Comparison of ENCODE assay signal across 18 cellular contexts in genomic region chr9:75170898-75171360, GRCh38.
DNase-seq lines count a peak whose midpoint lies in the region; ATAC-seq and TF ChIP-seq lines count a peak whose summit lies in the region.
"Had no signal": no experiment of that assay in that cellular context is flagged by ENCODE, and none has a peak within 500 bp of the region (broad histone marks: within the 10 kb centered on the region; RNA-seq: fewer than 3 reads in every experiment).

No MANE protein-coding gene starts in this region.

- H3K4me3 ChIP-seq in PC-9 (no peak overlapping the region), mammary epithelial cell (replicated peaks in 1 of 3; ENCODE audit: insufficient read depth in 1 of 3, low read depth in 2 of 3, low read length in 3 of 3) (no peak overlapping the region)
- H3K4me3 ChIP-seq: A549, right atrium auricular region had no signal

- H3K9me3 Mint-ChIP-seq in activated CD8-positive, alpha-beta T cell treated with anti-CD3 and anti-CD28 coated beads, Interleukin-2, amount 10 ng/mL, durations not matched to agents 7 days and 5 days (ENCODE audit: insufficient read depth): peaks cover 13% of the 10 kb centered on the region
- H3K9me3 Mint-ChIP-seq in activated CD8-positive, alpha-beta T cell treated with anti-CD3 and anti-CD28 coated beads for 36 hours: peaks cover 9% of the 10 kb centered on the region
- peaks cover 0 to 5% of the 10 kb centered on the region in 2 donors for H3K9me3 Mint-ChIP-seq in natural killer cell

- peak overlapping the region; percentile 71 for H3K27ac Mint-ChIP-seq in activated CD8-positive, alpha-beta T cell treated with anti-CD3 and anti-CD28 coated beads, Interleukin-2, amount 10 ng/mL, durations not matched to agents 7 days and 5 days
- no peak overlapping the region for H3K27ac Mint-ChIP-seq in activated CD8-positive, alpha-beta T cell treated with anti-CD3 and anti-CD28 coated beads for 36 hours
- peak overlapping the region; percentile 61 to 64 for H3K27ac Mint-ChIP-seq in natural killer cell
- H3K27ac Mint-ChIP-seq: CD8-positive, alpha-beta T cell; dendritic cell treated with granulocyte-macrophage colony-stimulating factor and Interleukin-4, amounts not matched to agents 40 ng/mL and 50 ng/mL, for 4 days; memory B cell had no signal

- H4K20me1 ChIP-seq in PC-9 (ENCODE audit: insufficient read depth): no peaks in the 10 kb centered on the region
- no peaks in the 10 kb centered on the region for H4K20me1 ChIP-seq in mammary epithelial cell (ENCODE audit: insufficient read depth, low read length)

- H2AFZ ChIP-seq in PC-9 (no peak overlapping the region), mammary epithelial cell (ENCODE audit: low read depth, low read length) (no peak overlapping the region)

- CTCF ChIA-PET in activated CD8-positive, alpha-beta T cell treated with anti-CD3 and anti-CD28 coated beads, Interleukin-2, amount 10 ng/mL, durations not matched to agents 7 days and 5 days (lab: Charles Lee): interaction anchor here (0.6 to 10.5 kb wide), 2 partner anchors 10 to 14 kb away, joined by 3 to 77 read pairs; no protein-coding TSS in a partner anchor
- CTCF ChIA-PET in activated CD8-positive, alpha-beta T cell treated with anti-CD3 and anti-CD28 coated beads for 36 hours (lab: Charles Lee): interaction anchor here (1.0 to 4.8 kb wide), 4 partner anchors 10 to 30 kb away, joined by 3 to 31 read pairs (median 4); no protein-coding TSS in a partner anchor
- CTCF ChIA-PET in PC-9 (lab: Charles Lee) (interaction anchor here (0.6 kb wide), 1 partner anchor 800 kb away, joined by 3 read pairs; no protein-coding TSS in a partner anchor), mammary epithelial cell (lab: Charles Lee; ENCODE audit: low non-redundant PET) (no interaction called here)

- in situ Hi-C loops in mammary epithelial cell (cut with MboI; ENCODE audit: low sequenced_read_pairs in 2 of 2): no loop called here

- H3K27me3 Mint-ChIP-seq in activated CD8-positive, alpha-beta T cell treated with anti-CD3 and anti-CD28 coated beads, Interleukin-2, amount 10 ng/mL, durations not matched to agents 7 days and 5 days (ENCODE audit: low read depth): no peaks in the 10 kb centered on the region
- H3K27me3 Mint-ChIP-seq in activated CD8-positive, alpha-beta T cell treated with anti-CD3 and anti-CD28 coated beads for 36 hours: no peaks in the 10 kb centered on the region
- no peaks in the 10 kb centered on the region for H3K27me3 Mint-ChIP-seq in natural killer cell (ENCODE audit: low read depth in 2 of 2)
- H3K27me3 Mint-ChIP-seq: dendritic cell treated with granulocyte-macrophage colony-stimulating factor and Interleukin-4, amounts not matched to agents 40 ng/mL and 50 ng/mL, for 4 days; memory B cell had no signal

- no peaks in the 10 kb centered on the region for H3K27me3 ChIP-seq in PC-9 (ENCODE audit: insufficient read depth, low read depth)
- no peaks in the 10 kb centered on the region for H3K27me3 ChIP-seq in mammary epithelial cell (ENCODE audit: insufficient read depth, low read length)
- H3K27me3 ChIP-seq: right atrium auricular region had no signal

- H3K36me3 ChIP-seq in PC-9 (ENCODE audit: low read depth) (no peaks in the 10 kb centered on the region), mammary epithelial cell (ENCODE audit: insufficient read depth, low read length) (no peaks in the 10 kb centered on the region)

- H3K4me2 ChIP-seq in PC-9 (no peak overlapping the region), mammary epithelial cell (ENCODE audit: insufficient read depth, low read depth, low read length) (no peak overlapping the region)
- H3K4me2 ChIP-seq: A549 had no signal

- no peaks in the 10 kb centered on the region for H3K79me2 ChIP-seq in PC-9 (ENCODE audit: low read depth)
- no peaks in the 10 kb centered on the region for H3K79me2 ChIP-seq in mammary epithelial cell (ENCODE audit: insufficient read depth, low read length)

- H3K4me1 Mint-ChIP-seq in activated CD8-positive, alpha-beta T cell treated with anti-CD3 and anti-CD28 coated beads, Interleukin-2, amount 10 ng/mL, durations not matched to agents 7 days and 5 days (ENCODE audit: low read depth): peaks cover 59% of the 10 kb centered on the region
- H3K4me1 Mint-ChIP-seq in activated CD8-positive, alpha-beta T cell treated with anti-CD3 and anti-CD28 coated beads for 36 hours (ENCODE audit: low read depth): peaks cover 13% of the 10 kb centered on the region
- H3K4me1 Mint-ChIP-seq in natural killer cell: peaks cover 37 to 66% of the 10 kb centered on the region in 2 donors
- H3K4me1 Mint-ChIP-seq: memory B cell had no signal

- H3K27ac ChIP-seq in PC-9: no peak overlapping the region; the same call in 1 of the 2 replicates
- no peak overlapping the region for H3K27ac ChIP-seq in mammary epithelial cell (ENCODE audit: insufficient read depth, low read depth, low read length)
- H3K27ac ChIP-seq: A549, right atrium auricular region had no signal

- dilution Hi-C loops in mammary epithelial cell (cut with HindIII; ENCODE audit: low sequenced_read_pairs): no loop called here

- peaks cover 65% of the 10 kb centered on the region for H3K36me3 Mint-ChIP-seq in activated CD8-positive, alpha-beta T cell treated with anti-CD3 and anti-CD28 coated beads, Interleukin-2, amount 10 ng/mL, durations not matched to agents 7 days and 5 days (ENCODE audit: low read depth)
- peaks cover 33% of the 10 kb centered on the region for H3K36me3 Mint-ChIP-seq in activated CD8-positive, alpha-beta T cell treated with anti-CD3 and anti-CD28 coated beads for 36 hours (ENCODE audit: low read depth)
- H3K36me3 Mint-ChIP-seq in natural killer cell: peaks cover 34% of the 10 kb centered on the region

- 42% methylated on average over 1 of the region's 2 CpGs for WGBS in mammary epithelial cell (ENCODE audit: low coverage, missing lambda C conversion rate)

- DNase-seq in activated CD8-positive, alpha-beta T cell treated with anti-CD3 and anti-CD28 coated beads, Interleukin-2, amount 10 ng/mL, durations not matched to agents 7 days and 5 days: no peak
- DNase-seq in activated CD8-positive, alpha-beta T cell treated with anti-CD3 and anti-CD28 coated beads for 36 hours: no peak
- DNase-seq in PC-9 (peak; percentile 21 to 52), mammary epithelial cell (peak; percentile 72), natural killer cell (no peak), mucosa of gallbladder (ENCODE audit: low spot score) (no peak)
- DNase-seq in stimulated activated CD4-positive, alpha-beta T cell treated with anti-CD3 and anti-CD28 coated beads, Interleukin-4, amount 100 ng/mL, for 24 hours: no peak
- DNase-seq: activated CD4-positive, alpha-beta T cell treated with anti-CD3 and anti-CD28 coated beads, Interleukin-2, amount 50 U/mL, for 1 hour; anterior cingulate cortex; CD8-positive, alpha-beta T cell; KG1; NCI-H1436; SHP77 treated with DMSO at 0.1 percent for 48 hours had no signal

- POLR2A ChIA-PET in activated CD8-positive, alpha-beta T cell treated with anti-CD3 and anti-CD28 coated beads, Interleukin-2, amount 10 ng/mL, durations not matched to agents 7 days and 5 days (lab: Charles Lee): interaction anchor here (1.2 to 1.5 kb wide), 2 partner anchors 19 to 81 kb away, joined by 3 read pairs; no protein-coding TSS in a partner anchor
- POLR2A ChIA-PET in activated CD8-positive, alpha-beta T cell treated with anti-CD3 and anti-CD28 coated beads for 36 hours (lab: Charles Lee): no interaction called here
- POLR2A ChIA-PET in PC-9 (lab: Charles Lee; ENCODE audit: unreplicated experiment): interaction anchor here (1.6 kb wide), 1 partner anchor 79 kb away, joined by 13 read pairs; no protein-coding TSS in a partner anchor

- H3K9ac ChIP-seq in mammary epithelial cell (ENCODE audit: insufficient read depth, low read length): no peak overlapping the region

- H3K9me3 ChIP-seq in PC-9 (ENCODE audit: insufficient read depth, low read depth) (peaks cover 7% of the 10 kb centered on the region), mammary epithelial cell (replicated peaks; ENCODE audit: insufficient read depth, low read length) (no peaks in the 10 kb centered on the region)

- intact Hi-C loops in activated CD8-positive, alpha-beta T cell treated with anti-CD3 and anti-CD28 coated beads for 36 hours (cut with micrococcal nuclease): no loop called here
- intact Hi-C loops in PC-9 (cut with micrococcal nuclease; ENCODE audit: unreplicated experiment) (loop anchor here (5.0 kb wide), 1 partner anchor 144 kb away; the partner anchor contains the start of gene CARNMT1), mammary epithelial cell (cut with micrococcal nuclease) (no loop called here), natural killer cell (cut with micrococcal nuclease) (no loop called here)

- H3K9me2 ChIP-seq in PC-9 (ENCODE audit: insufficient read depth): no peaks in the 10 kb centered on the region

- no TSS peak for BruUV-seq in PC-9 (replicated peaks; lab: Mats Ljungman, UMichigan)
- no TSS peak for BruUV-seq in mammary epithelial cell (replicated peaks; lab: Mats Ljungman, UMichigan)

- H3K4me3 Mint-ChIP-seq in activated CD8-positive, alpha-beta T cell treated with anti-CD3 and anti-CD28 coated beads, Interleukin-2, amount 10 ng/mL, durations not matched to agents 7 days and 5 days: no peak overlapping the region
- no peak overlapping the region for H3K4me3 Mint-ChIP-seq in activated CD8-positive, alpha-beta T cell treated with anti-CD3 and anti-CD28 coated beads for 36 hours
- no peak overlapping the region for H3K4me3 Mint-ChIP-seq in natural killer cell
- H3K4me3 Mint-ChIP-seq: CD8-positive, alpha-beta T cell; dendritic cell treated with granulocyte-macrophage colony-stimulating factor and Interleukin-4, amounts not matched to agents 40 ng/mL and 50 ng/mL, for 4 days; memory B cell had no signal

- TF ChIP-seq CTCF in activated CD8-positive, alpha-beta T cell treated with anti-CD3 and anti-CD28 coated beads for 36 hours (IDR thresholded peaks at IDR 0.05): no peak
- no peak for TF ChIP-seq CTCF in PC-9 (conservative IDR thresholded peaks at IDR 0.05)
- no peak for TF ChIP-seq CTCF in mammary epithelial cell (conservative IDR thresholded peaks at IDR 0.05 in 1 of 2, IDR thresholded peaks at IDR 0.05 in 1 of 2; ENCODE audit: extremely low read depth in 1 of 2, insufficient read depth in 1 of 2, low read depth in 1 of 2, low read length in 2 of 2)
- TF ChIP-seq CTCF in natural killer cell (IDR thresholded peaks at IDR 0.05): no peak

- H3K4me1 ChIP-seq in PC-9 (replicated peaks; ENCODE audit: insufficient read depth) (peaks cover 40% of the 10 kb centered on the region), mammary epithelial cell (ENCODE audit: insufficient read depth, low read length) (peaks cover 19% of the 10 kb centered on the region)
- H3K4me1 ChIP-seq: A549, right atrium auricular region had no signal

- peaks cover 10% of the 10 kb centered on the region; the same call in 1 of the 2 replicates for H3F3A ChIP-seq in PC-9 (ENCODE audit: insufficient read depth, low read depth)

- peak; percentile 51 for ATAC-seq in activated CD8-positive, alpha-beta T cell treated with anti-CD3 and anti-CD28 coated beads, Interleukin-2, amount 10 ng/mL, durations not matched to agents 7 days and 5 days
- ATAC-seq in activated CD8-positive, alpha-beta T cell treated with anti-CD3 and anti-CD28 coated beads for 36 hours: no peak
- ATAC-seq in natural killer cell: peak; percentile 15 to 29 (median 27)
- ATAC-seq in activated CD4-positive, CD25-positive, alpha-beta regulatory T cell treated with anti-CD3 and anti-CD28 coated beads, Interleukin-2, amount 50 U/mL, for 24 hours: no peak
- ATAC-seq: A549; CD8-positive, alpha-beta T cell had no signal

Comparison
In these comparisons a context has a peak if more than half of its experiments do, and no peak if none do; other contexts are left out.
1. ATAC-seq: peak in activated CD8-positive, alpha-beta T cell treated with anti-CD3 and anti-CD28 coated beads, Interleukin-2, amount 10 ng/mL, durations not matched to agents 7 days and 5 days (single experiment) and natural killer cell (3 of 3); none in activated CD8-positive, alpha-beta T cell treated with anti-CD3 and anti-CD28 coated beads for 36 hours (single experiment) and activated CD4-positive, CD25-positive, alpha-beta regulatory T cell treated with anti-CD3 and anti-CD28 coated beads, Interleukin-2, amount 50 U/mL, for 24 hours (0 of 2).
2. DNase-seq: peak in PC-9 (2 of 2) and mammary epithelial cell (single experiment); none in activated CD8-positive, alpha-beta T cell treated with anti-CD3 and anti-CD28 coated beads, Interleukin-2, amount 10 ng/mL, durations not matched to agents 7 days and 5 days (single experiment), activated CD8-positive, alpha-beta T cell treated with anti-CD3 and anti-CD28 coated beads for 36 hours (single experiment), natural killer cell (single experiment), mucosa of gallbladder (single experiment) and stimulated activated CD4-positive, alpha-beta T cell treated with anti-CD3 and anti-CD28 coated beads, Interleukin-4, amount 100 ng/mL, for 24 hours (single experiment).